27 cellular contexts compared by ENCODE assay signal in the genomic region with DNA sequence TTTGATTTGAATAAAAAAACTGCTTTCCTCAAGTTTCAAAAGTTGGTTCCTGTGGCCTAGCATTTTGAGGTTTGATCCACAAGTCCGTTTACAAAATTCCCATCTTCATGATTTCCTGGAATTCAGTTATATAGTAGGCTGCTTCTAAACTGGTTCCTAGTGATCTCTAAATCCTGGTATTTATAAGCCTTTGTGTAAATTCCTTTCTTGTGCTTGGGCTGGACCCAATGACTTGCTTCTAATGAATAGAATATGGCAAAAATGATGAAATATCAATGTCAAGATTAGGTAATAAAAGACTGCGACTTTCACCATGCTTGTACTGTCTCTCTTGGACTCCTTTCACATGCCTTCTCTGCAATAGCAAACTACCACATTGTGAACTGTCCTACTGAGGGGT.
"Had no signal": no experiment of that assay in that cellular context is flagged by ENCODE, and none has a peak within 500 bp of the region (broad histone marks: within the 10 kb centered on the region; RNA-seq: fewer than 3 reads in every experiment).

No MANE protein-coding gene starts in this region.

- H3K27me3 Mint-ChIP-seq: activated naive CD4-positive, alpha-beta T cell treated with anti-CD3 and anti-CD28 coated beads, Interleukin-2, amount 10 ng/mL, durations not matched to agents 7 days and 5 days; type B pancreatic cell had no signal

- FAIRE-seq: colon, kidney, small intestine, TTC549 had no signal

- ATAC-seq: activated naive CD8-positive, alpha-beta T cell treated with anti-CD3 and anti-CD28 coated beads, Interleukin-2, amount 50 U/mL, for 24 hours; activated T-cell treated with anti-CD3 and anti-CD28 coated beads, Interleukin-2, amount 50 U/mL, for 4 hours; gastroesophageal sphincter; heart left ventricle; left lobe of liver; natural killer cell; right lobe of liver; stimulated activated effector memory CD8-positive, alpha-beta T cell treated with anti-CD3 and anti-CD28 coated beads, Interleukin-12 subunit alpha, Interleukin-12 subunit beta, amount 100 ng/mL, for 72 hours had no signal

- H3K27ac ChIP-seq: brain microvascular endothelial cell, dorsolateral prefrontal cortex, epithelial cell of prostate, gastroesophageal sphincter, heart left ventricle, parathyroid adenoma, right lobe of liver, stomach had no signal

- DNase-seq: activated B cell treated with CpG ODN at 0.5 μM for 24 hours; activated CD4-positive, alpha-beta T cell treated with anti-CD3 and anti-CD28 coated beads for 4 hours; activated CD8-positive, alpha-beta memory T cell treated with anti-CD3 and anti-CD28 coated beads, Interleukin-2, amount 50 U/mL, for 4 hours; activated effector memory CD4-positive, alpha-beta T cell treated with Interleukin-2 at 50 U/mL for 16 hours; activated naive CD4-positive, alpha-beta T cell treated with anti-CD3 and anti-CD28 coated beads, Interleukin-2, amount 10 ng/mL, durations not matched to agents 7 days and 5 days; activated naive CD8-positive, alpha-beta T cell treated with anti-CD3 and anti-CD28 coated beads, Interleukin-2, amount 50 U/mL, for 24 hours; activated T-cell treated with anti-CD3 and anti-CD28 coated beads, Interleukin-2, amount 50 U/mL, for 4 hours; aorta; brain microvascular endothelial cell; central memory CD4-positive, alpha-beta T cell; dorsolateral prefrontal cortex; heart left ventricle; kidney; natural killer cell; right lobe of liver; small intestine; stimulated activated CD4-positive, alpha-beta T cell treated with anti-CD3 and anti-CD28 coated beads, Interleukin-4, amount 100 ng/mL, for 24 hours; stomach had no signal

- H3K4me1 Mint-ChIP-seq: activated B cell treated with CpG ODN at 0.5 μM for 24 hours; activated naive CD4-positive, alpha-beta T cell treated with anti-CD3 and anti-CD28 coated beads, Interleukin-2, amount 10 ng/mL, durations not matched to agents 7 days and 5 days; activated naive CD8-positive, alpha-beta T cell treated with anti-CD3 and anti-CD28 coated beads, Interleukin-2, amount 50 U/mL, for 24 hours; natural killer cell; stimulated activated effector memory CD8-positive, alpha-beta T cell treated with anti-CD3 and anti-CD28 coated beads, Interleukin-12 subunit alpha, Interleukin-12 subunit beta, amount 100 ng/mL, for 72 hours had no signal

- H3K4me1 ChIP-seq: heart left ventricle, parathyroid adenoma, right lobe of liver had no signal

- H3K9me3 Mint-ChIP-seq: activated B cell treated with CpG ODN at 0.5 μM for 24 hours; activated naive CD4-positive, alpha-beta T cell treated with anti-CD3 and anti-CD28 coated beads, Interleukin-2, amount 10 ng/mL, durations not matched to agents 7 days and 5 days; activated T-cell treated with anti-CD3 and anti-CD28 coated beads, Interleukin-2, amount 50 U/mL, for 4 hours; natural killer cell; stimulated activated effector memory CD8-positive, alpha-beta T cell treated with anti-CD3 and anti-CD28 coated beads, Interleukin-12 subunit alpha, Interleukin-12 subunit beta, amount 100 ng/mL, for 72 hours had no signal

- H3K36me3 ChIP-seq: brain microvascular endothelial cell, gastroesophageal sphincter, heart left ventricle, right lobe of liver, stomach had no signal

- H3K27me3 ChIP-seq: brain microvascular endothelial cell, dorsolateral prefrontal cortex, gastroesophageal sphincter, heart left ventricle, right lobe of liver, stomach had no signal

- H3K4me3 ChIP-seq: dorsolateral prefrontal cortex, gastroesophageal sphincter, heart left ventricle, lung, right lobe of liver, stomach had no signal

- H3K4me3 Mint-ChIP-seq: activated B cell treated with CpG ODN at 0.5 μM for 24 hours; activated naive CD4-positive, alpha-beta T cell treated with anti-CD3 and anti-CD28 coated beads, Interleukin-2, amount 10 ng/mL, durations not matched to agents 7 days and 5 days; activated naive CD8-positive, alpha-beta T cell treated with anti-CD3 and anti-CD28 coated beads, Interleukin-2, amount 50 U/mL, for 24 hours; activated T-cell treated with anti-CD3 and anti-CD28 coated beads, Interleukin-2, amount 50 U/mL, for 4 hours; natural killer cell; stimulated activated effector memory CD8-positive, alpha-beta T cell treated with anti-CD3 and anti-CD28 coated beads, Interleukin-12 subunit alpha, Interleukin-12 subunit beta, amount 100 ng/mL, for 72 hours; type B pancreatic cell had no signal

- H3K9ac ChIP-seq: parathyroid adenoma had no signal

- H3K36me3 Mint-ChIP-seq: activated naive CD4-positive, alpha-beta T cell treated with anti-CD3 and anti-CD28 coated beads, Interleukin-2, amount 10 ng/mL, durations not matched to agents 7 days and 5 days; natural killer cell; stimulated activated effector memory CD8-positive, alpha-beta T cell treated with anti-CD3 and anti-CD28 coated beads, Interleukin-12 subunit alpha, Interleukin-12 subunit beta, amount 100 ng/mL, for 72 hours had no signal

- H3K9me3 ChIP-seq: gastroesophageal sphincter, heart left ventricle, right lobe of liver, stomach had no signal

- H3K27ac Mint-ChIP-seq: activated B cell treated with CpG ODN at 0.5 μM for 24 hours; activated naive CD4-positive, alpha-beta T cell treated with anti-CD3 and anti-CD28 coated beads, Interleukin-2, amount 10 ng/mL, durations not matched to agents 7 days and 5 days; activated naive CD8-positive, alpha-beta T cell treated with anti-CD3 and anti-CD28 coated beads, Interleukin-2, amount 50 U/mL, for 24 hours; natural killer cell; stimulated activated effector memory CD8-positive, alpha-beta T cell treated with anti-CD3 and anti-CD28 coated beads, Interleukin-12 subunit alpha, Interleukin-12 subunit beta, amount 100 ng/mL, for 72 hours; type B pancreatic cell had no signal
